In the genomic region with DNA sequence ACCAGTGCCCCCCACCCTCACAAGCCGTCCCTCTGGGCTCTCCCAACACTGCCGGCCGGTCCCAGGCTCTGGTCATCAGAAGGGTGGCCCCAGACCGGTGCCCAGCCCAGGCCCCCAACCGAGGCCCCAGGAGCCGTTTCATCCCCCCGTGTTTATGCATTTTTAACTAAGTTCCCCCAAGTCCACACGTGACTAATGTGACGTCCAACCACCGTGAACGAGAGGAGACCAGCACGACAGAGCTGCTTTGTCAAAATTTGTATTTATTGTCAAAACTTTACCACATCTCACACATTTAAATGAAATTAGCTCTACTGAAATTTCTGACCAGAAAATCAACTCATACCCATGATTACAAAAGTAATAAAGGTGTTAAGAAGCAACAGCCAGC, we compare ENCODE assay signal across 27 cellular contexts. TPM values are rescaled to one million over a fixed set of nuclear protein-coding genes. Genes with fewer than 3 reads are reported as not detected.
"Had no signal": no experiment of that assay in that cellular context is flagged by ENCODE, and none has a peak within 500 bp of the region (broad histone marks: within the 10 kb centered on the region; RNA-seq: fewer than 3 reads in every experiment).

No MANE protein-coding gene starts in this region.

- H3K27me3 ChIP-seq: right atrium auricular region had no signal

- H3K4me3 ChIP-seq: dorsolateral prefrontal cortex, esophagus muscularis mucosa, heart left ventricle, right atrium auricular region, sigmoid colon, skin epidermis, stomach, thoracic aorta, transverse colon had no signal

- H3K4me1 ChIP-seq: esophagus muscularis mucosa, right atrium auricular region, sigmoid colon had no signal

- ATAC-seq: heart left ventricle; naive thymus-derived CD8-positive, alpha-beta T cell had no signal

- H3K36me3 ChIP-seq: esophagus muscularis mucosa, heart left ventricle, right atrium auricular region, sigmoid colon, stomach, thoracic aorta, transverse colon had no signal

- H3K9me3 ChIP-seq: esophagus muscularis mucosa, heart left ventricle, right atrium auricular region, sigmoid colon, stomach, thoracic aorta, transverse colon had no signal

- H3K27ac ChIP-seq: dorsolateral prefrontal cortex, esophagus muscularis mucosa, heart left ventricle, right atrium auricular region, sigmoid colon, skin epidermis, stomach, thoracic aorta, transverse colon had no signal

- DNase-seq: cortex of kidney; dorsolateral prefrontal cortex; effector CD8-positive, alpha-beta T cell; heart left ventricle; hypothalamus; kidney glomerular epithelial cell; naive thymus-derived CD8-positive, alpha-beta T cell; posterior cingulate gyrus; sigmoid colon; stimulated activated naive CD4-positive, alpha-beta T cell; substantia nigra had no signal

- FAIRE-seq: endometrium, islet of Langerhans had no signal

RNA-seq across cellular contexts. Expression of gene VENTX, which starts 8.6 kb away (rescaled TPM):
- total RNA-seq: chondrocyte; lung microvascular endothelial cell; naive thymus-derived CD8-positive, alpha-beta T cell; osteocyte; urinary bladder had no signal
- polyA plus RNA-seq: naive thymus-derived CD8-positive, alpha-beta T cell; neural cell had no signal

RNA-seq across cellular contexts. Expression of gene UTF1, which starts 16.2 kb away (rescaled TPM):
- total RNA-seq: chondrocyte; esophagus muscularis mucosa; heart left ventricle; liver; lung microvascular endothelial cell; mesenteric fat pad; mononuclear cell; naive thymus-derived CD8-positive, alpha-beta T cell; osteocyte; right atrium auricular region; sigmoid colon; stomach; thoracic aorta; transverse colon; urinary bladder had no signal
- polyA plus RNA-seq: heart left ventricle; liver; naive thymus-derived CD8-positive, alpha-beta T cell; neural cell; sigmoid colon; stomach; urinary bladder had no signal
